ENCODE assay signal across 17 cellular contexts in genomic region chr12:96131230-96131788, GRCh38.
DNase-seq lines count a peak whose midpoint lies in the region; ATAC-seq and TF ChIP-seq lines count a peak whose summit lies in the region.
"Had no signal": no experiment of that assay in that cellular context is flagged by ENCODE, and none has a peak within 500 bp of the region (broad histone marks: within the 10 kb centered on the region; RNA-seq: fewer than 3 reads in every experiment).

No MANE protein-coding gene starts in this region.

- H3K4me1 ChIP-seq in ovary (ENCODE audit: insufficient read depth), result no peaks in the 10 kb centered on the region
- H3K4me1 ChIP-seq: HAP-1 had no signal

- no peak for TF ChIP-seq EP300 in Ishikawa (IDR thresholded peaks at IDR 0.05; ENCODE audit: borderline replicate concordance)
- TF ChIP-seq EP300 in ovary (IDR thresholded peaks at IDR 0.05), result no peak

- TF ChIP-seq RAD21 in Ishikawa (IDR thresholded peaks at IDR 0.05; ENCODE audit: low read depth), result no peak

- WGBS in ovary, 3 donors, result 42 to 54% (median 46%) methylated on average over 5 of the region's 5 CpGs

- no peaks in the 10 kb centered on the region for H3K36me3 ChIP-seq in ovary
- H3K36me3 ChIP-seq: HAP-1 had no signal

- DNase-seq in NCI-H748 treated with DMSO at 0.1 percent for 48 hours (lab: John Stamatoyannopoulos, UW) (peak; percentile 12), left kidney (ENCODE audit: low read depth, low spot score) (peak; percentile 28), T-helper 9 cell (no peak), ovary (no peak)
- DNase-seq: COR-L47, DMS79, NCI-H1436 treated with DMSO at 0.1 percent for 48 hours, NCI-H2171 treated with DMSO at 0.1 percent for 48 hours, NCI-H524, Right ventricle myocardium superior, SK-N-SH had no signal

- H3K27ac ChIP-seq in C4-2B (peak overlapping the region; percentile 14; the same call in 1 of the 2 replicates), ovary (no peak overlapping the region)

- no peak for ATAC-seq in HG02884 (IDR thresholded peaks at IDR 0.05; ENCODE audit: unreplicated experiment)
- ATAC-seq: GM12878, Panc1 had no signal

- TF ChIP-seq POLR2A in ovary (IDR thresholded peaks at IDR 0.05), result no peak

- H3K27me3 ChIP-seq in ovary, result no peaks in the 10 kb centered on the region

- H3K9me3 ChIP-seq in ovary, result no peaks in the 10 kb centered on the region
- H3K9me3 ChIP-seq: HAP-1, SK-N-SH had no signal

- intact Hi-C loops in ovary (cut with DNase I), result no loop called here

- TF ChIP-seq CTCF in C4-2B (conservative IDR thresholded peaks at IDR 0.05) (no peak), ovary (IDR thresholded peaks at IDR 0.05) (no peak)

- H3K4me3 ChIP-seq in ovary, result no peak overlapping the region
- H3K4me3 ChIP-seq: GM12878, HAP-1 had no signal

TF ChIP-seq in Ishikawa, 13 proteins besides CTCF, POLR2A, EP300 and RAD21:
- TF ChIP-seq MAX (IDR thresholded peaks at IDR 0.05), result peak; percentile 60; the same call in 1 of the 2 replicates
- no peak for TF ChIP-seq YY1 (IDR thresholded peaks at IDR 0.05; ENCODE audit: low read depth)

Comparison
In these comparisons a context has a peak if more than half of its experiments do, and no peak if none do; other contexts are left out.
1. DNase-seq: peak in NCI-H748 treated with DMSO at 0.1 percent for 48 hours (single experiment) and left kidney (single experiment); none in T-helper 9 cell (single experiment) and ovary (0 of 5).